ENCODE assay signal across 21 cellular contexts in genomic region chr20:47990507-47991132, GRCh38.
"Had no signal": no experiment of that assay in that cellular context is flagged by ENCODE, and none has a peak within 500 bp of the region (broad histone marks: within the 10 kb centered on the region; RNA-seq: fewer than 3 reads in every experiment).

No MANE protein-coding gene starts in this region.

- H3K36me3 ChIP-seq: esophagus muscularis mucosa, neural progenitor cell, prostate gland, right lobe of liver, spleen, tibial nerve, upper lobe of right lung, vagina had no signal

- H3K9ac ChIP-seq: neural progenitor cell, parathyroid adenoma had no signal

- H3K79me2 ChIP-seq: parathyroid adenoma had no signal

- DNase-seq: effector memory CD4-positive, alpha-beta T cell; foreskin fibroblast; head of caudate nucleus; hippocampal formation; islet precursor cell; natural killer cell; right lobe of liver; spleen; stimulated activated CD4-positive, alpha-beta T cell treated with anti-CD3 and anti-CD28 coated beads, Interleukin-2, amount 100 ng/mL, for 24 hours; stimulated activated CD4-positive, alpha-beta T cell treated with anti-CD3 and anti-CD28 coated beads, Interleukin-4, amount 100 ng/mL, for 4 hours; stimulated activated naive B cell treated with anti-CD40 and anti-IgM and Interleukin-4, amounts not matched to agents 10 μg/mL and 1 μg/mL and 100 μg/mL, for 72 hours; stimulated activated naive CD8-positive, alpha-beta T cell treated with anti-CD3 and anti-CD28 coated beads, Interleukin-15, amount 100 ng/mL, for 72 hours; testis; upper lobe of right lung had no signal

- H3K27me3 ChIP-seq: esophagus muscularis mucosa, neural progenitor cell, right lobe of liver, spleen, testis, tibial nerve, upper lobe of right lung, vagina had no signal

- H3K4me1 ChIP-seq: parathyroid adenoma, right lobe of liver, spleen, testis, tibial nerve, upper lobe of right lung had no signal

- H3K27ac ChIP-seq: epithelial cell of prostate, esophagus muscularis mucosa, neural progenitor cell, parathyroid adenoma, prostate gland, right lobe of liver, spleen, testis, tibial nerve, upper lobe of right lung, vagina had no signal

- H3K4me3 ChIP-seq: esophagus muscularis mucosa, neural progenitor cell, prostate gland, right lobe of liver, spleen, testis, tibial nerve, upper lobe of right lung, vagina had no signal

- H3K9me3 ChIP-seq: prostate gland, right lobe of liver, testis, vagina had no signal

- H3K4me2 ChIP-seq: neural progenitor cell had no signal

- H2AFZ ChIP-seq: neural progenitor cell, parathyroid adenoma had no signal
